Comparison of ENCODE assay signal across 8 cellular contexts in the genomic region with DNA sequence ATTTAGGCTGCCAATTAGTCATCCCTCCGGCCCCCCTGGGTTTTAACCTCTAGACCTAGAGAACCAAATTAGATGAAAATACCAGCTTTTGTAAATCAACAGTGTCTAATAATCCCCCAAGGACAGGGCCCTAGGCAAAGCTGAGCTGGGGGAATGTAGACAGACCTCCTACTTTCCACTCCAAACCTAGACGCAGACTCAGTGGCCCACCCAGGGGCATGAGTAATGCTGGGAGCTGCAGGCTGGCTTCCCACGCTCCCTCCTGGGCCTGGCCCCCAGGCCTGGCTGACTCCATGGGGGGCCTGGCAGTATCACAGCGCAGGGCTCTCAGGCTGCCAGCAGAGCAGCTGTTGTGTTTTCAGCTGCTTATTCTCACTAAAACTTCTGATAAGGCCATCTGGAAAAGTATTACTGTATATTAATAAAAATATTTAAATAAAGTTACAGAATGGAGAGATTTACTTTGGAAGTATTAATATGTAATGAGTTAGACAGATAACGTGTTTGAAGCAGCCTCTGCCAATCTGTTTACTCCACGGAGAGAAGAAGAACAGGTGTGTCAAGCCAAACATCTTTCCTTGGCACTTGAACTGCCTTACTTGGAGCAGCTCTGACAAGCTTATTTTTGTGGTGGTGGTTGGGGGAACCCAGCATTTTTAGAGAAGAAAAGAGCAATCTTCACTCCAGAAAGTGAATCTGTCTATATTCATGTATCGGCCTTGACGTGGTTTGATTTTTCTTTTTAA.
DNase-seq lines count a peak whose midpoint lies in the region; ATAC-seq and TF ChIP-seq lines count a peak whose summit lies in the region.

No MANE protein-coding gene starts in this region.

- DNase-seq in AG09319 (ENCODE audit: extremely low read depth, low read depth) (peak; percentile 30), astrocyte of the spinal cord (ENCODE audit: low read depth, low spot score) (peak; percentile 98), mucosa of descending colon (no peak), immature natural killer cell (no peak)
- no peak for DNase-seq in activated CD4-positive, alpha-beta memory T cell treated with anti-CD3 and anti-CD28 coated beads for 36 hours
- no peak for DNase-seq in activated CD4-positive, alpha-beta T cell treated with anti-CD3 and anti-CD28 coated beads, Interleukin-2, amount 10 ng/mL, durations not matched to agents 7 days and 5 days

- CTCF ChIA-PET in activated CD4-positive, alpha-beta memory T cell treated with anti-CD3 and anti-CD28 coated beads for 36 hours (lab: Charles Lee), result interaction anchor here (0.6 to 2.6 kb wide), 36 partner anchors 8 to 766 kb away, joined by 3 to 27 read pairs (median 4); no protein-coding TSS in a partner anchor
- CTCF ChIA-PET in activated CD4-positive, alpha-beta T cell treated with anti-CD3 and anti-CD28 coated beads, Interleukin-2, amount 10 ng/mL, durations not matched to agents 7 days and 5 days (lab: Charles Lee), result interaction anchor here (0.6 to 1.2 kb wide), 5 partner anchors 8 to 331 kb away, joined by 3 to 7 read pairs (median 4); no protein-coding TSS in a partner anchor

- peaks cover 6% of the 10 kb centered on the region for H3K27me3 Mint-ChIP-seq in activated CD4-positive, alpha-beta memory T cell treated with anti-CD3 and anti-CD28 coated beads for 36 hours
- H3K27me3 Mint-ChIP-seq in immature natural killer cell (ENCODE audit: low read depth in 3 of 3), result peaks cover 2 to 18% (median 5%) of the 10 kb centered on the region in 3 donors
- peaks cover 3% of the 10 kb centered on the region for H3K27me3 Mint-ChIP-seq in activated CD4-positive, alpha-beta T cell treated with anti-CD3 and anti-CD28 coated beads, Interleukin-2, amount 10 ng/mL, durations not matched to agents 7 days and 5 days

- in situ Hi-C loops in astrocyte of the spinal cord (cut with HindIII; ENCODE audit: low sequenced_read_pairs), result no loop called here

- H3K36me3 ChIP-seq in mucosa of descending colon (ENCODE audit: low read depth), result no peaks in the 10 kb centered on the region

- no peaks in the 10 kb centered on the region for H3K9me3 Mint-ChIP-seq in activated CD4-positive, alpha-beta memory T cell treated with anti-CD3 and anti-CD28 coated beads for 36 hours
- H3K9me3 Mint-ChIP-seq in immature natural killer cell, result no peaks in the 10 kb centered on the region
- no peaks in the 10 kb centered on the region for H3K9me3 Mint-ChIP-seq in activated CD4-positive, alpha-beta T cell treated with anti-CD3 and anti-CD28 coated beads, Interleukin-2, amount 10 ng/mL, durations not matched to agents 7 days and 5 days

- POLR2A ChIA-PET in activated CD4-positive, alpha-beta memory T cell treated with anti-CD3 and anti-CD28 coated beads for 36 hours (lab: Charles Lee), result interaction anchor here (0.6 kb wide), 1 partner anchor 181 kb away, joined by 3 read pairs; no protein-coding TSS in a partner anchor
- POLR2A ChIA-PET in activated CD4-positive, alpha-beta T cell treated with anti-CD3 and anti-CD28 coated beads, Interleukin-2, amount 10 ng/mL, durations not matched to agents 7 days and 5 days (lab: Charles Lee), result interaction anchor here (0.7 kb wide), 1 partner anchor 1027 kb away, joined by 3 read pairs; no protein-coding TSS in a partner anchor

- no peaks in the 10 kb centered on the region for H3K4me1 Mint-ChIP-seq in activated CD4-positive, alpha-beta memory T cell treated with anti-CD3 and anti-CD28 coated beads for 36 hours (ENCODE audit: low read depth)
- no peaks in the 10 kb centered on the region for H3K4me1 Mint-ChIP-seq in immature natural killer cell
- H3K4me1 Mint-ChIP-seq in activated CD4-positive, alpha-beta T cell treated with anti-CD3 and anti-CD28 coated beads, Interleukin-2, amount 10 ng/mL, durations not matched to agents 7 days and 5 days, result no peaks in the 10 kb centered on the region

- H3K36me3 Mint-ChIP-seq in activated CD4-positive, alpha-beta memory T cell treated with anti-CD3 and anti-CD28 coated beads for 36 hours, result no peaks in the 10 kb centered on the region
- H3K36me3 Mint-ChIP-seq in immature natural killer cell, result no peaks in the 10 kb centered on the region
- H3K36me3 Mint-ChIP-seq in activated CD4-positive, alpha-beta T cell treated with anti-CD3 and anti-CD28 coated beads, Interleukin-2, amount 10 ng/mL, durations not matched to agents 7 days and 5 days (ENCODE audit: low read depth), result no peaks in the 10 kb centered on the region

- H3K4me3 ChIP-seq in astrocyte of the spinal cord (ENCODE audit: low read depth, low read length) (no peak overlapping the region), mucosa of descending colon (no peak overlapping the region)

- no peaks in the 10 kb centered on the region for H3K4me1 ChIP-seq in mucosa of descending colon (ENCODE audit: low read depth)

- no peaks in the 10 kb centered on the region for H3K9me3 ChIP-seq in mucosa of descending colon

- no peak for TF ChIP-seq CTCF in AG09319 (IDR thresholded peaks at IDR 0.05; ENCODE audit: low read depth, low read length)
- TF ChIP-seq CTCF in astrocyte of the spinal cord (IDR thresholded peaks at IDR 0.05; ENCODE audit: low read depth, low read length), result no peak
- no peak for TF ChIP-seq CTCF in mucosa of descending colon (IDR thresholded peaks at IDR 0.05)

- H3K4me3 Mint-ChIP-seq in activated CD4-positive, alpha-beta memory T cell treated with anti-CD3 and anti-CD28 coated beads for 36 hours, result no peak overlapping the region
- no peak overlapping the region for H3K4me3 Mint-ChIP-seq in immature natural killer cell
- no peak overlapping the region for H3K4me3 Mint-ChIP-seq in activated CD4-positive, alpha-beta T cell treated with anti-CD3 and anti-CD28 coated beads, Interleukin-2, amount 10 ng/mL, durations not matched to agents 7 days and 5 days

- ATAC-seq in HG03066 (IDR thresholded peaks at IDR 0.05; ENCODE audit: low read depth, unreplicated experiment) (peak; percentile 22), mucosa of descending colon (peak; percentile 43), HG03135 (IDR thresholded peaks at IDR 0.05; ENCODE audit: unreplicated experiment) (no peak)

- intact Hi-C loops in mucosa of descending colon (cut with DNase I, micrococcal nuclease), result loop anchor here in 1 of 2 donors (10.0 kb wide), 1 partner anchor 277 kb away; no protein-coding TSS in a partner anchor
- intact Hi-C loops in activated CD4-positive, alpha-beta memory T cell treated with anti-CD3 and anti-CD28 coated beads for 36 hours (cut with micrococcal nuclease), result loop anchor here (1.0 kb wide), 1 partner anchor 277 kb away; no protein-coding TSS in a partner anchor

- no peak overlapping the region for H3K27ac Mint-ChIP-seq in activated CD4-positive, alpha-beta memory T cell treated with anti-CD3 and anti-CD28 coated beads for 36 hours
- no peak overlapping the region for H3K27ac Mint-ChIP-seq in immature natural killer cell
- H3K27ac Mint-ChIP-seq in activated CD4-positive, alpha-beta T cell treated with anti-CD3 and anti-CD28 coated beads, Interleukin-2, amount 10 ng/mL, durations not matched to agents 7 days and 5 days, result no peak overlapping the region

Comparison
In these comparisons a context has a peak if more than half of its experiments do, and no peak if none do; other contexts are left out.
1. DNase-seq: peak in AG09319 (single experiment) and astrocyte of the spinal cord (single experiment); none in mucosa of descending colon (0 of 3), activated CD4-positive, alpha-beta memory T cell treated with anti-CD3 and anti-CD28 coated beads for 36 hours (single experiment), immature natural killer cell (0 of 3) and activated CD4-positive, alpha-beta T cell treated with anti-CD3 and anti-CD28 coated beads, Interleukin-2, amount 10 ng/mL, durations not matched to agents 7 days and 5 days (single experiment).